8 cellular contexts compared by ENCODE assay signal in genomic region chr15:93028632-93029612, GRCh38.
DNase-seq lines count a peak whose midpoint lies in the region; ATAC-seq lines count a peak whose summit lies in the region.

No MANE protein-coding gene starts in this region.

- peak overlapping the region; percentile 29 to 67 for H3K27ac Mint-ChIP-seq in T-cell
- H3K27ac Mint-ChIP-seq in natural killer cell treated with Interleukin-12 subunit alpha and Interleukin-12 subunit beta and Interleukin-15 and Interleukin-18, amount 100 ng/mL, for 72 hours, result peak overlapping the region; percentile 35 to 37

- no peaks in the 10 kb centered on the region for H3K9me3 Mint-ChIP-seq in T-cell
- no peaks in the 10 kb centered on the region for H3K9me3 Mint-ChIP-seq in natural killer cell treated with Interleukin-12 subunit alpha and Interleukin-12 subunit beta and Interleukin-15 and Interleukin-18, amount 100 ng/mL, for 72 hours

- H3K4me3 Mint-ChIP-seq in T-cell, result peak overlapping the region in 1 of 3 donors; percentile 37
- no peak overlapping the region for H3K4me3 Mint-ChIP-seq in natural killer cell treated with Interleukin-12 subunit alpha and Interleukin-12 subunit beta and Interleukin-15 and Interleukin-18, amount 100 ng/mL, for 72 hours

- ATAC-seq in T-cell (replicated peaks in 1 of 4) (no peak), HG03342 (IDR thresholded peaks at IDR 0.05; ENCODE audit: unreplicated experiment) (no peak), HG02642 (IDR thresholded peaks at IDR 0.05; ENCODE audit: poor library complexity, unreplicated experiment) (no peak)
- no peak for ATAC-seq in natural killer cell treated with Interleukin-12 subunit alpha and Interleukin-12 subunit beta and Interleukin-15 and Interleukin-18, amount 100 ng/mL, for 72 hours

- peak; percentile 15 for DNase-seq in SKM-1 treated with dmso at 0.1 percent for 144 hours (lab: John Stamatoyannopoulos, UW; ENCODE audit: unreplicated experiment)
- no peak for DNase-seq in SKM-1 (lab: John Stamatoyannopoulos, UW; ENCODE audit: unreplicated experiment)
- no peak for DNase-seq in T-cell
- peak; percentile 99 for DNase-seq in fibroblast of gingiva (ENCODE audit: low read depth)
- DNase-seq in natural killer cell treated with Interleukin-12 subunit alpha and Interleukin-12 subunit beta and Interleukin-15 and Interleukin-18, amount 100 ng/mL, for 72 hours (ENCODE audit: low spot score), result no peak
- no peak for DNase-seq in NCI-H524 (lab: John Stamatoyannopoulos, UW)

- H3K27me3 Mint-ChIP-seq in T-cell, result no peaks in the 10 kb centered on the region
- H3K27me3 Mint-ChIP-seq in natural killer cell treated with Interleukin-12 subunit alpha and Interleukin-12 subunit beta and Interleukin-15 and Interleukin-18, amount 100 ng/mL, for 72 hours, result no peaks in the 10 kb centered on the region

- peaks cover 38 to 40% (median 38%) of the 10 kb centered on the region in 3 donors for H3K4me1 Mint-ChIP-seq in T-cell
- H3K4me1 Mint-ChIP-seq in natural killer cell treated with Interleukin-12 subunit alpha and Interleukin-12 subunit beta and Interleukin-15 and Interleukin-18, amount 100 ng/mL, for 72 hours (ENCODE audit: low read depth in 2 of 2), result peaks cover 27 to 44% of the 10 kb centered on the region in 2 donors

- CTCF ChIA-PET in T-cell (lab: Charles Lee), result interaction anchor here (1.0 to 4.0 kb wide), 5 partner anchors 28 to 1091 kb away, joined by 3 to 50 read pairs (median 4); no protein-coding TSS in a partner anchor

- peaks cover 28% of the 10 kb centered on the region for H3K36me3 Mint-ChIP-seq in T-cell
- peaks cover 18% of the 10 kb centered on the region for H3K36me3 Mint-ChIP-seq in natural killer cell treated with Interleukin-12 subunit alpha and Interleukin-12 subunit beta and Interleukin-15 and Interleukin-18, amount 100 ng/mL, for 72 hours

- POLR2A ChIA-PET in T-cell (lab: Charles Lee), result no interaction called here

Comparison
In these comparisons a context has a peak if more than half of its experiments do, and no peak if none do; other contexts are left out.
1. DNase-seq: peak in SKM-1 treated with dmso at 0.1 percent for 144 hours (single experiment) and fibroblast of gingiva (single experiment); none in SKM-1 (single experiment), T-cell (0 of 34), natural killer cell treated with Interleukin-12 subunit alpha and Interleukin-12 subunit beta and Interleukin-15 and Interleukin-18, amount 100 ng/mL, for 72 hours (single experiment) and NCI-H524 (0 of 2).